Comparison of ENCODE assay signal across 8 cellular contexts in the genomic region with DNA sequence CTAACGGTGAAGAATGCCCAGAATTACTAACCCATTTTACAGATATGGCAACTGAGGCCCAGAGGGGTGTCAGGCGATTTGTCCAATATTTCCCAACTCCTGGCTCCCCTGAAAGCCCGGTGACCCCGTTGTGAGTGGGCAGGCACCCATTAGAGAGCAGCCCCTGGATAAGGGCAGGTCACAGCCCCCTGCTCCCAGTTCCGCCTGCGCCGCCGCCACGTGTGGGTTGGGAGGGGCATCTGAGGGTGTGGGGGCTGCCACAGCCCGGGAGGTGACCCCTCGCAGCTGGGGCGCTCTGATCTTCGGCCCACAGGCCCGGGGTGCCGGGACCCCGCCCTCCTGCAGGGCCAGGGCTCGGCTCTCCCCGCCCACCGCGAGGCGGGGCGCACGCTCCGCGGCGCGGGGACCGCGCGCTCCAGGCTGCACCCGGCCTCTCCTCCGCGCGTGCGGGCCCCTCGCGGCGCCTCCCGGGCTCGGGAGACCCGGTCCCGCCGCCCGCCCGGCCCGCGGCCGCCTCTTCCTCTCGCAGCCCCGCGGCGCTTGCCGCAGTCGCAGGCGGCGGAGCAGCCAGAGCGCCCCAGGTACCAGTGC. TPM values are rescaled to one million over a fixed set of nuclear protein-coding genes. Genes with fewer than 3 reads are reported as not detected.
DNase-seq lines count a peak whose midpoint lies in the region; ATAC-seq and TF ChIP-seq lines count a peak whose summit lies in the region.

A gene (plus strand): TSS at position 423 of the 591 bp plus-strand sequence. CDS start 879 bp downstream, outside the sequence.

- H3K27ac Mint-ChIP-seq in activated naive CD4-positive, alpha-beta T cell treated with anti-CD3 and anti-CD28 coated beads, Interleukin-2, amount 50 U/mL, for 24 hours = no peak within 1 kb of the TSS

- DNase-seq in AG04450 (ENCODE audit: low read depth, low spot score) = no peak
- DNase-seq in GM20000 (ENCODE audit: low spot score) = peak; percentile 79
- DNase-seq in mesenchymal stem cell = no peak
- no peak for DNase-seq in ACHN
- DNase-seq in SK-N-DZ (ENCODE audit: low spot score) = no peak
- DNase-seq in DMS79 (lab: John Stamatoyannopoulos, UW) = no peak

- POLR2A ChIA-PET in AG04450 (lab: Yijun Ruan, JAX) = no interaction called here

- no peaks in the 10 kb centered on the region for H3K27me3 Mint-ChIP-seq in activated naive CD4-positive, alpha-beta T cell treated with anti-CD3 and anti-CD28 coated beads, Interleukin-2, amount 50 U/mL, for 24 hours

- WGBS in mesenchymal stem cell = 31% methylated on average over 7 of the region's 57 CpGs

- H3K27me3 ChIP-seq in AG04450 (ENCODE audit: control insufficient read depth, insufficient read depth, low read length) = peaks cover 55% of the 10 kb centered on the region
- peaks cover 63 to 65% of the 10 kb centered on the region in 2 experiments for H3K27me3 ChIP-seq in mesenchymal stem cell (ENCODE audit: control insufficient read depth in 1 of 2, insufficient read depth in 1 of 2, low read length in 2 of 2)

- no peaks in the 10 kb centered on the region for H3K36me3 Mint-ChIP-seq in activated naive CD4-positive, alpha-beta T cell treated with anti-CD3 and anti-CD28 coated beads, Interleukin-2, amount 50 U/mL, for 24 hours

- no peak within 1 kb of the TSS for H3K9ac ChIP-seq in mesenchymal stem cell (ENCODE audit: low read length)

- CTCF ChIA-PET in AG04450 (lab: Charles Lee) = interaction anchor here (0.7 to 6.3 kb wide), 4 partner anchors 9 to 147 kb away, joined by 3 to 142 read pairs (median 12); no protein-coding TSS in a partner anchor

- H4K91ac ChIP-seq in mesenchymal stem cell (ENCODE audit: low read length) = no peak within 1 kb of the TSS

- no peaks in the 10 kb centered on the region for H3K79me1 ChIP-seq in mesenchymal stem cell (replicated peaks; ENCODE audit: low read length, poor library complexity, severe bottlenecking)

- ATAC-seq in GM21381 (IDR thresholded peaks at IDR 0.05; ENCODE audit: unreplicated experiment) = no peak

- no peak within 1 kb of the TSS for H3K27ac ChIP-seq in AG04450 (ENCODE audit: low read depth, low read length)
- H3K27ac ChIP-seq in mesenchymal stem cell (ENCODE audit: low read length, poor library complexity, severe bottlenecking) = no peak within 1 kb of the TSS

- H3K4me1 Mint-ChIP-seq in activated naive CD4-positive, alpha-beta T cell treated with anti-CD3 and anti-CD28 coated beads, Interleukin-2, amount 50 U/mL, for 24 hours = peaks cover 42% of the 10 kb centered on the region

- H3K18ac ChIP-seq in mesenchymal stem cell (ENCODE audit: low read depth in 1 of 2, low read length in 2 of 2) = no peak within 1 kb of the TSS

- in situ Hi-C loops in ACHN (cut with HindIII; ENCODE audit: low pct_ligation_motif_present, low pct_unique_long_range_greater_than_20kb, low sequenced_read_pairs) = no loop called here

- H3K36me3 ChIP-seq in mesenchymal stem cell (ENCODE audit: control insufficient read depth in 1 of 2, insufficient read depth in 2 of 2, low read depth in 1 of 2, low read length in 2 of 2) = peaks cover 0 to 3% of the 10 kb centered on the region in 2 experiments

- H2BK5ac ChIP-seq in mesenchymal stem cell (ENCODE audit: low read depth, low read length, poor library complexity, severe bottlenecking) = no peak within 1 kb of the TSS

- no peaks in the 10 kb centered on the region for H3K9me3 Mint-ChIP-seq in activated naive CD4-positive, alpha-beta T cell treated with anti-CD3 and anti-CD28 coated beads, Interleukin-2, amount 50 U/mL, for 24 hours

- peaks cover 20% of the 10 kb centered on the region for H3K4me1 ChIP-seq in mesenchymal stem cell (ENCODE audit: control insufficient read depth, insufficient read depth, low read depth, low read length)

- no peak within 1 kb of the TSS for H2BK12ac ChIP-seq in mesenchymal stem cell (ENCODE audit: low read length in 2 of 2)

- peak within 1 kb of the TSS; percentile 73 for H3K4me2 ChIP-seq in mesenchymal stem cell (ENCODE audit: low read length, poor library complexity, severe bottlenecking)

- no peak within 1 kb of the TSS for H2AFZ ChIP-seq in mesenchymal stem cell (ENCODE audit: low read depth, low read length)

- H3K4me3 ChIP-seq in AG04450 (ENCODE audit: low read depth, low read length) (peak within 1 kb of the TSS; percentile 29), mesenchymal stem cell (ENCODE audit: insufficient read depth in 1 of 2, low read depth in 1 of 2, low read length in 2 of 2) (peak within 1 kb of the TSS; percentile 20 to 29)

- peak within 1 kb of the TSS in 1 of 2 experiments; percentile 31 for H3K23ac ChIP-seq in mesenchymal stem cell (ENCODE audit: low read length in 2 of 2)

- no peak within 1 kb of the TSS for H2BK120ac ChIP-seq in mesenchymal stem cell (ENCODE audit: low read depth, low read length)

- H2AK5ac ChIP-seq in mesenchymal stem cell (ENCODE audit: low read length, severe bottlenecking) = no peak within 1 kb of the TSS

- peak within 1 kb of the TSS; percentile 79 for H3K4me3 Mint-ChIP-seq in activated naive CD4-positive, alpha-beta T cell treated with anti-CD3 and anti-CD28 coated beads, Interleukin-2, amount 50 U/mL, for 24 hours

- H3K4ac ChIP-seq in mesenchymal stem cell (ENCODE audit: low read depth in 1 of 2, low read length in 2 of 2) = no peak within 1 kb of the TSS

- H3K9me3 ChIP-seq in AG04450 (ENCODE audit: control insufficient read depth, insufficient read depth, low read length) = peaks cover 3% of the 10 kb centered on the region; the same call in 1 of the 2 replicates
- H3K9me3 ChIP-seq in mesenchymal stem cell (ENCODE audit: control insufficient read depth, low read length) = no peaks in the 10 kb centered on the region

- no peak within 1 kb of the TSS for H3K14ac ChIP-seq in mesenchymal stem cell (ENCODE audit: low read length in 2 of 2)

- TF ChIP-seq CTCF in AG04450 (IDR thresholded peaks at IDR 0.05; ENCODE audit: low read depth, low read length) (no peak), GM20000 (IDR thresholded peaks at IDR 0.05; ENCODE audit: extremely low read depth, missing control alignments) (no peak)

- H4K8ac ChIP-seq in mesenchymal stem cell (ENCODE audit: low read length) = no peak within 1 kb of the TSS

- H2BK15ac ChIP-seq in mesenchymal stem cell (ENCODE audit: low read depth, poor library complexity, severe bottlenecking) = peak within 1 kb of the TSS; percentile 38

RNA-seq across cellular contexts. Expression of the gene that starts here (rescaled TPM):
- not detected in 2 replicates for polyA plus RNA-seq in AG04450 (2011; rRNA removed)
- not detected in 2 replicates for polyA minus RNA-seq in AG04450 (2011; rRNA and poly(A)+ RNA removed)
- polyA plus RNA-seq in mesenchymal stem cell (2013, experiment 1 of 2) = not detected
- polyA plus RNA-seq in mesenchymal stem cell (2013, experiment 2 of 2) = not detected
- polyA plus RNA-seq in SK-N-DZ (2014; cell fraction: cytosol; rRNA removed) = 0.30 TPM in 1 of 2 replicates, not detected in the other
- polyA plus RNA-seq in SK-N-DZ (2014; cell fraction: nucleus; rRNA removed) = not detected in 2 replicates
